ENCODE assay signal across 1 cellular context in the genomic region with DNA sequence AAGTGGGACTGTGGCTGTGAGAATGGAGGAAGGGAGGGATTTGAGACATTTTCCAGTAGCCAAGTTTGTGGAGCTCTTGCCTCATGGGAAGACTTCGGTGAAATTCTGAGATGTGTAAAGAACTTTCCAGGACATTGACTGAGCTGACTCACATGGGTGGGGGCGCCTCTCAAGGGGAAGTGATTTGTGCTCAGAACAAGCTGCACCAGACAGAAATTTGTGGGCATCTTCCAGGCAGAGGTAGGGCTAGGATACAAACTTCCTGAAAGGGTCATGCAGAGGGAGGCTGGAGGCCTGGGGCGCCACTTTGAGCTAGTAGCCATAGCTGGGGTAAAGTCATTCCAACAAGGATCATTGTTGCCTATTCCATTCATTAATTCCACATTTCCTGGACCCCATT.
TF ChIP-seq lines count a peak whose summit lies in the region.

No MANE protein-coding gene starts in this region.

TF ChIP-seq in K562, 482 proteins besides CTCF, POLR2A, EP300 and RAD21:
- TF ChIP-seq ZNF24 (IDR thresholded peaks at IDR 0.05) (peak; percentile 53; the same call in 1 of the 2 replicates), NR2C1 (IDR thresholded peaks at IDR 0.05) (no peak), NR2C1 (tag; IDR thresholded peaks at IDR 0.05) (no peak)
